14 cellular contexts compared by ENCODE assay signal in genomic region chr6:11211235-11211634, GRCh38. TPM values are rescaled to one million over a fixed set of nuclear protein-coding genes. Genes with fewer than 3 reads are reported as not detected.
A peak's percentile ranks its signal among the peaks of the same experiment; 100 is the strongest.
DNase-seq lines count a peak whose midpoint lies in the region; ATAC-seq and TF ChIP-seq lines count a peak whose summit lies in the region.
"Had no signal": no experiment of that assay in that cellular context is flagged by ENCODE, and none has a peak within 500 bp of the region (broad histone marks: within the 10 kb centered on the region; RNA-seq: fewer than 3 reads in every experiment).

No MANE protein-coding gene starts in this region.

- H3K27me3 ChIP-seq in lung (ENCODE audit: control insufficient read depth, insufficient read depth): no peaks in the 10 kb centered on the region
- no peaks in the 10 kb centered on the region for H3K27me3 ChIP-seq in suprapubic skin
- H3K27me3 ChIP-seq in MM.1S (replicated peaks; ENCODE audit: insufficient read depth, low read length): no peaks in the 10 kb centered on the region

- no peaks in the 10 kb centered on the region for H3K27me3 Mint-ChIP-seq in activated CD4-positive, alpha-beta T cell treated with anti-CD3 and anti-CD28 coated beads, Interleukin-2, amount 10 ng/mL, durations not matched to agents 24 days and 14 days
- no peaks in the 10 kb centered on the region for H3K27me3 Mint-ChIP-seq in activated CD8-positive, alpha-beta T cell treated with anti-CD3 and anti-CD28 coated beads for 36 hours

- H3K4me1 Mint-ChIP-seq in activated CD4-positive, alpha-beta T cell treated with anti-CD3 and anti-CD28 coated beads, Interleukin-2, amount 10 ng/mL, durations not matched to agents 24 days and 14 days: peaks cover 44% of the 10 kb centered on the region
- H3K4me1 Mint-ChIP-seq in activated CD8-positive, alpha-beta T cell treated with anti-CD3 and anti-CD28 coated beads for 36 hours (ENCODE audit: low read depth): peaks cover 55% of the 10 kb centered on the region

- no peak for DNase-seq in activated CD4-positive, alpha-beta T cell treated with anti-CD3 and anti-CD28 coated beads, Interleukin-2, amount 10 ng/mL, durations not matched to agents 24 days and 14 days
- DNase-seq in activated CD4-positive, alpha-beta T cell treated with anti-CD3 and anti-CD28 coated beads, Interleukin-2, amount 50 U/mL, for 1 hour: no peak
- DNase-seq in activated CD8-positive, alpha-beta T cell treated with anti-CD3 and anti-CD28 coated beads for 36 hours: no peak
- DNase-seq in lung (ENCODE audit: low spot score) (no peak), suprapubic skin (ENCODE audit: low spot score in 2 of 2) (no peak), islet precursor cell (no peak), MM.1S (no peak), hippocampal formation (lab: John Stamatoyannopoulos, UW) (no peak)
- DNase-seq: ACHN; activated CD4-positive, alpha-beta T cell treated with anti-CD3 and anti-CD28 coated beads for 48 hours; activated effector memory CD4-positive, alpha-beta T cell treated with anti-CD3 and anti-CD28 coated beads, Interleukin-2, amount 50 U/mL, for 16 hours; KG1; NCI-H146; NCI-H524 had no signal

- no peaks in the 10 kb centered on the region for H3K9me3 ChIP-seq in lung (ENCODE audit: control insufficient read depth in 2 of 2, insufficient read depth in 1 of 2, low read length in 1 of 2)
- no peaks in the 10 kb centered on the region for H3K9me3 ChIP-seq in suprapubic skin
- no peaks in the 10 kb centered on the region for H3K9me3 ChIP-seq in MM.1S (replicated peaks; ENCODE audit: insufficient read depth, low read length)

- H2AFZ ChIP-seq in MM.1S (ENCODE audit: low read length): no peak overlapping the region

- no peak for ATAC-seq in activated CD8-positive, alpha-beta T cell treated with anti-CD3 and anti-CD28 coated beads for 36 hours
- ATAC-seq in lung (ENCODE audit: insufficient read depth, low FRiP score): no peak

- no peaks in the 10 kb centered on the region for H3K9me3 Mint-ChIP-seq in activated CD4-positive, alpha-beta T cell treated with anti-CD3 and anti-CD28 coated beads, Interleukin-2, amount 10 ng/mL, durations not matched to agents 24 days and 14 days
- no peaks in the 10 kb centered on the region for H3K9me3 Mint-ChIP-seq in activated CD8-positive, alpha-beta T cell treated with anti-CD3 and anti-CD28 coated beads for 36 hours

- no peak overlapping the region for H3K9ac ChIP-seq in MM.1S (ENCODE audit: low read length)

- no peak overlapping the region for H3K4me2 ChIP-seq in MM.1S (ENCODE audit: low read depth, low read length)

- H3K4me3 ChIP-seq in lung: no peak overlapping the region
- H3K4me3 ChIP-seq in suprapubic skin: no peak overlapping the region
- H3K4me3 ChIP-seq in MM.1S (ENCODE audit: low read length): no peak overlapping the region

- no peak overlapping the region for H3K4me3 Mint-ChIP-seq in activated CD4-positive, alpha-beta T cell treated with anti-CD3 and anti-CD28 coated beads, Interleukin-2, amount 10 ng/mL, durations not matched to agents 24 days and 14 days
- no peak overlapping the region for H3K4me3 Mint-ChIP-seq in activated CD8-positive, alpha-beta T cell treated with anti-CD3 and anti-CD28 coated beads for 36 hours

- no peak for TF ChIP-seq EP300 in suprapubic skin (IDR thresholded peaks at IDR 0.05)

- POLR2A ChIA-PET in activated CD8-positive, alpha-beta T cell treated with anti-CD3 and anti-CD28 coated beads for 36 hours (lab: Charles Lee): interaction anchor here (1.0 kb wide), 1 partner anchor 13 kb away, joined by 4 read pairs; no protein-coding TSS in a partner anchor

- WGBS in lung, 2 donors: 67 to 71% methylated on average over 3 of the region's 3 CpGs
- WGBS in suprapubic skin: 73% methylated on average over 3 of the region's 3 CpGs

- no peaks in the 10 kb centered on the region for H3K79me2 ChIP-seq in MM.1S (ENCODE audit: low read length)

- H3K27ac Mint-ChIP-seq in activated CD4-positive, alpha-beta T cell treated with anti-CD3 and anti-CD28 coated beads, Interleukin-2, amount 10 ng/mL, durations not matched to agents 24 days and 14 days: peak overlapping the region; percentile 58
- H3K27ac Mint-ChIP-seq in activated CD8-positive, alpha-beta T cell treated with anti-CD3 and anti-CD28 coated beads for 36 hours: peak overlapping the region; percentile 40

- peaks cover 78% of the 10 kb centered on the region for H3K36me3 Mint-ChIP-seq in activated CD4-positive, alpha-beta T cell treated with anti-CD3 and anti-CD28 coated beads, Interleukin-2, amount 10 ng/mL, durations not matched to agents 24 days and 14 days (ENCODE audit: low read depth)
- H3K36me3 Mint-ChIP-seq in activated CD8-positive, alpha-beta T cell treated with anti-CD3 and anti-CD28 coated beads for 36 hours (ENCODE audit: low read depth): peaks cover 48% of the 10 kb centered on the region

- H3K36me3 ChIP-seq in lung (ENCODE audit: control insufficient read depth in 2 of 2, insufficient read depth in 2 of 2, low read length in 2 of 2): peaks cover 12 to 22% of the 10 kb centered on the region in 2 donors
- peaks cover 4% of the 10 kb centered on the region for H3K36me3 ChIP-seq in suprapubic skin
- no peaks in the 10 kb centered on the region for H3K36me3 ChIP-seq in MM.1S (replicated peaks; ENCODE audit: insufficient read depth, low read length)

- H3K27ac ChIP-seq in lung (ENCODE audit: low read depth in 1 of 2, low read length in 1 of 2) (peak overlapping the region; percentile 24 to 75), suprapubic skin (peak overlapping the region; percentile 42), MM.1S (ENCODE audit: low read length) (no peak overlapping the region)

- intact Hi-C loops in activated CD4-positive, alpha-beta T cell treated with anti-CD3 and anti-CD28 coated beads, Interleukin-2, amount 10 ng/mL, durations not matched to agents 24 days and 14 days (cut with micrococcal nuclease): no loop called here
- intact Hi-C loops in activated CD8-positive, alpha-beta T cell treated with anti-CD3 and anti-CD28 coated beads for 36 hours (cut with micrococcal nuclease): no loop called here

- TF ChIP-seq CTCF in activated CD8-positive, alpha-beta T cell treated with anti-CD3 and anti-CD28 coated beads for 36 hours (IDR thresholded peaks at IDR 0.05): no peak
- TF ChIP-seq CTCF in lung (IDR thresholded peaks at IDR 0.05; ENCODE audit: control extremely low read depth, extremely low read depth) (no peak), suprapubic skin (IDR thresholded peaks at IDR 0.05) (no peak), MM.1S (IDR thresholded peaks at IDR 0.05; ENCODE audit: low read length) (no peak)

- H4K20me1 ChIP-seq in MM.1S (ENCODE audit: insufficient read depth, low read length): no peaks in the 10 kb centered on the region

- H3K4me1 ChIP-seq in lung (ENCODE audit: control insufficient read depth in 2 of 2, insufficient read depth in 2 of 2, low read length in 2 of 2): peaks cover 33 to 38% of the 10 kb centered on the region in 2 donors
- peaks cover 94% of the 10 kb centered on the region for H3K4me1 ChIP-seq in suprapubic skin
- no peaks in the 10 kb centered on the region for H3K4me1 ChIP-seq in MM.1S (ENCODE audit: low read length)

- CTCF ChIA-PET in activated CD8-positive, alpha-beta T cell treated with anti-CD3 and anti-CD28 coated beads for 36 hours (lab: Charles Lee): interaction anchor here (1.3 to 1.5 kb wide), 2 partner anchors 9 to 284 kb away, joined by 4 read pairs; no protein-coding TSS in a partner anchor

- no peaks in the 10 kb centered on the region for H3K9me2 ChIP-seq in MM.1S (replicated peaks; ENCODE audit: insufficient read depth, low read length)

- TF ChIP-seq POLR2A in suprapubic skin (IDR thresholded peaks at IDR 0.05): no peak

- H3F3A ChIP-seq in MM.1S (ENCODE audit: insufficient read depth, low read length): no peaks in the 10 kb centered on the region

RNA-seq across cellular contexts. Expression of gene NEDD9, which starts 21.2 kb away (rescaled TPM):
- total RNA-seq in activated CD4-positive, alpha-beta T cell treated with anti-CD3 and anti-CD28 coated beads, Interleukin-2, amount 10 ng/mL, durations not matched to agents 24 days and 14 days: 31.9 and 36.9 TPM in 2 replicates
- 10 to 100 TPM; 26.6 to 29.7 TPM for total RNA-seq in activated CD8-positive, alpha-beta T cell treated with anti-CD3 and anti-CD28 coated beads for 36 hours
- total RNA-seq in lung (100 to 1,000 TPM; 149 to 158 TPM), suprapubic skin (10 to 100 TPM; 18.3 to 29.8 (median 22.4) TPM)
- 100 to 1,000 TPM in 1 of 2 donors, 10 to 100 TPM in 1; 28.2 to 101 TPM for polyA plus RNA-seq in lung
